10 cellular contexts compared by ENCODE assay signal in the genomic region with DNA sequence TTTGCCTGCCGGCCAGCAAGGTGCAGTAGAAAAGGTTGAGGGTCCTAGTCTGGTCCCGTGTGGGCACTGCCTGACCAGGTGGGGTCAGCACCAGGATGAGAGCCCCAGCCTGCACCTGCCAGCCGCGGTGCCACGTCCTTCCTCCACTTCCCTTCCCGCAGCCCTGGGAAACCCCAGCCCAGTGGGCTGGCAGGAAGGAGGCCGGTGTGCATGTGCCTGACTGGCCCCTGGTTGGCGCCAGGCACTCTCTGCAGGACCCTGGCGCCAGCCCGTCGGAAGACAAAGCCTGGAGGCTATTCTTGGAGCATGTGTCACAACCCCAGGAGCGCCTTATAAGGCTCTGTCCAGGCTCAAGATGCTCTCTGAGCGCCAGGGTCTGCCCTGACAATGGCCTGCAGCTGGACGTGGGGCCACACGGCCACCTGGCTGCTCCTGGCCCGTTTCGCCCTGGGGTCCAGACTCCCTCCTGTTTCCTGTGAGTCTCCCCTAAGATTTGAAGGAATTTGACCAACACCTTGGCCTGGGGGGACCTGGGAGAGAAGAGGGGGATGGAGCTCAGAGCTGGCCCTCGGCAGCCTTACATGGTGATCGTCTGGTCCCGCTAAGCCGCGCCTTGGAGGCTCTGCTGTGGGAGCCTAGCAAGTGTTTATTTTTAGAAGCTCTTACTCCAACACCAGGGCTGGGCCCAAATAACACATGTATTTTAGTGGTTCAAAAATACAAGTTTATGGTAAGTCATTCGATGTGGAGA. TPM values are rescaled to one million over a fixed set of nuclear protein-coding genes. Genes with fewer than 3 reads are reported as not detected.
DNase-seq lines count a peak whose midpoint lies in the region; ATAC-seq lines count a peak whose summit lies in the region.
"Had no signal": no experiment of that assay in that cellular context is flagged by ENCODE, and none has a peak within 500 bp of the region (broad histone marks: within the 10 kb centered on the region; RNA-seq: fewer than 3 reads in every experiment).

No MANE protein-coding gene starts in this region.

- H3K27me3 ChIP-seq in skeletal muscle tissue (ENCODE audit: control insufficient read depth in 3 of 3, insufficient read depth in 3 of 3, low read length in 3 of 3) = peaks cover 5 to 26% (median 22%) of the 10 kb centered on the region in 3 donors

- DNase-seq in H4 (ENCODE audit: low spot score) (peak; percentile 73), astrocyte of the hippocampus (ENCODE audit: low read depth, low spot score) (peak; percentile 66), iris pigment epithelial cell (ENCODE audit: low read depth) (peak; percentile 63), GM19240 (ENCODE audit: insufficient read length, low spot score) (no peak), NCI-H748 (lab: John Stamatoyannopoulos, UW; ENCODE audit: unreplicated experiment) (no peak)
- DNase-seq in activated T-cell treated with anti-CD3 and anti-CD28 coated beads, Interleukin-2, amount 50 U/mL, for 1 hour = no peak
- DNase-seq: PC-3; stimulated activated naive CD8-positive, alpha-beta T cell treated with anti-CD3 and anti-CD28 coated beads, Interleukin-15, Interleukin-2, amounts not matched to agents 100 U/mL and 50 U/mL, for 24 hours had no signal

- no peak overlapping the region for H3K4me3 ChIP-seq in skeletal muscle tissue (ENCODE audit: low read length in 3 of 3)

- H3K9ac ChIP-seq in skeletal muscle tissue (ENCODE audit: low read depth in 1 of 3, low read length in 3 of 3) = peak overlapping the region in 2 of 3 donors; percentile 14 to 68

- H3K27ac ChIP-seq in skeletal muscle tissue (ENCODE audit: low read depth, low read length) = peak overlapping the region; percentile 83

- no peaks in the 10 kb centered on the region for H3K36me3 ChIP-seq in skeletal muscle tissue (ENCODE audit: control insufficient read depth in 3 of 3, insufficient read depth in 3 of 3, low read length in 3 of 3)

- ATAC-seq in GM19397 (IDR thresholded peaks at IDR 0.05; ENCODE audit: unreplicated experiment) = no peak
- ATAC-seq: stimulated activated naive CD8-positive, alpha-beta T cell treated with anti-CD3 and anti-CD28 coated beads, Interleukin-15, Interleukin-2, amounts not matched to agents 100 U/mL and 50 U/mL, for 24 hours had no signal

- H3K4me1 ChIP-seq in skeletal muscle tissue (ENCODE audit: control insufficient read depth in 3 of 3, insufficient read depth in 3 of 3, low read length in 3 of 3) = peaks cover 25 to 57% (median 45%) of the 10 kb centered on the region in 3 donors

- H3K9me3 ChIP-seq in skeletal muscle tissue (ENCODE audit: control insufficient read depth in 3 of 3, low read length in 3 of 3) = no peaks in the 10 kb centered on the region

RNA-seq across cellular contexts. Expression of gene POFUT2, which starts 31.9 kb away (rescaled TPM):
- total RNA-seq in H4 (2014; rRNA removed; shearing (Covaris generic)) = 27.7 and 28.7 TPM in 2 replicates
- total RNA-seq in skeletal muscle tissue = 18.3 TPM

Comparison
In these comparisons a context has a peak if more than half of its experiments do, and no peak if none do; other contexts are left out.
1. DNase-seq: peak in H4 (single experiment), astrocyte of the hippocampus (single experiment) and iris pigment epithelial cell (single experiment); none in GM19240 (single experiment), NCI-H748 (single experiment) and activated T-cell treated with anti-CD3 and anti-CD28 coated beads, Interleukin-2, amount 50 U/mL, for 1 hour (single experiment).